ENCODE assay signal across 8 cellular contexts in genomic region chr13:46295531-46296464, GRCh38.
DNase-seq lines count a peak whose midpoint lies in the region; ATAC-seq, FAIRE-seq and TF ChIP-seq lines count a peak whose summit lies in the region.

No MANE protein-coding gene starts in this region.

- peak overlapping the region; percentile 51 for H3K9ac ChIP-seq in DND-41 (ENCODE audit: low read depth, low read length)
- no peak overlapping the region for H3K9ac ChIP-seq in keratinocyte (ENCODE audit: control insufficient read depth, extremely low read depth, insufficient read depth, low read length)
- H3K9ac ChIP-seq in H9 (ENCODE audit: extremely low read depth, insufficient read length, low read length), result no peak overlapping the region

- no peak overlapping the region for H3K18ac ChIP-seq in H9 (ENCODE audit: insufficient read length, low read depth, low read length)

- no peaks in the 10 kb centered on the region for H3K36me3 ChIP-seq in DND-41 (ENCODE audit: insufficient read depth, low read length)
- H3K36me3 ChIP-seq in keratinocyte (ENCODE audit: control insufficient read depth in 2 of 2, extremely low read depth in 1 of 2, insufficient read depth in 2 of 2, low read length in 2 of 2), result no peaks in the 10 kb centered on the region

- peaks cover 1% of the 10 kb centered on the region for H3K27me3 Mint-ChIP-seq in H9 (ENCODE audit: low read depth)

- H2BK12ac ChIP-seq in H9 (ENCODE audit: insufficient read length, low read depth, low read length), result no peak overlapping the region

- no peak overlapping the region for H3K23ac ChIP-seq in H9 (ENCODE audit: insufficient read length, low read depth, low read length)

- H4K8ac ChIP-seq in H9 (replicated peaks; ENCODE audit: insufficient read length, low read depth, low read length), result no peak overlapping the region

- peaks cover 0 to 5% (median 0%) of the 10 kb centered on the region in 3 experiments; a peak in 2 of 7 replicates for H3K36me3 Mint-ChIP-seq in H9 (ENCODE audit: insufficient read depth in 1 of 3, low read depth in 3 of 3)

- peak overlapping the region; percentile 54 for H2AFZ ChIP-seq in DND-41 (ENCODE audit: low read depth, low read length)
- H2AFZ ChIP-seq in keratinocyte (ENCODE audit: control insufficient read depth, low read length), result no peak overlapping the region
- H2AFZ ChIP-seq in H9 (ENCODE audit: low read length), result no peak overlapping the region

- peaks cover 10% of the 10 kb centered on the region in 2 experiments for H3K4me1 Mint-ChIP-seq in H9

- no peak overlapping the region for H2AK5ac ChIP-seq in H9 (ENCODE audit: insufficient read length, low read length)

- H3K4me1 ChIP-seq in DND-41 (ENCODE audit: insufficient read depth, low read length) (peaks cover 55% of the 10 kb centered on the region), keratinocyte (ENCODE audit: control insufficient read depth, extremely low read depth, insufficient read depth, low read length) (peaks cover 19% of the 10 kb centered on the region), H9 (ENCODE audit: insufficient read depth, low read length) (no peaks in the 10 kb centered on the region; the same call in 1 of the 2 replicates)

- peaks cover 7% of the 10 kb centered on the region for H3K9me3 ChIP-seq in DND-41 (ENCODE audit: insufficient read depth, low read length, severe bottlenecking)
- no peaks in the 10 kb centered on the region for H3K9me3 ChIP-seq in keratinocyte (ENCODE audit: control insufficient read depth, low read depth, low read length)
- H3K9me3 ChIP-seq in H9 (ENCODE audit: control insufficient read depth, low read depth, low read length), result no peaks in the 10 kb centered on the region

- H3K27ac Mint-ChIP-seq in H9, result no peak overlapping the region

- H3K9me3 Mint-ChIP-seq in H9, result peaks cover 0 to 4% of the 10 kb centered on the region in 2 experiments; a peak in 2 of 5 replicates

- no peak overlapping the region for H2BK5ac ChIP-seq in H9 (ENCODE audit: insufficient read length, low read length)

- H3K27ac ChIP-seq in DND-41 (ENCODE audit: low read length) (peak overlapping the region; percentile 94), keratinocyte (ENCODE audit: control insufficient read depth, insufficient read depth, low read length) (peak overlapping the region; percentile 68), H9 (ENCODE audit: insufficient read length, low read depth, low read length) (no peak overlapping the region)

- H2BK120ac ChIP-seq in H9 (ENCODE audit: low read depth, low read length, poor library complexity, severe bottlenecking), result no peak overlapping the region

- no peak overlapping the region for H2BK15ac ChIP-seq in H9 (ENCODE audit: low read depth, low read length)

- no peak overlapping the region for H3T11ph ChIP-seq in H9 (ENCODE audit: low read length)

- DNase-seq in DND-41 (peak; percentile 91), SIG-M5 treated with dmso at 0.1 percent for 504 hours (lab: John Stamatoyannopoulos, UW; ENCODE audit: unreplicated experiment) (peak; percentile 98), amniotic epithelial cell (ENCODE audit: low read depth) (peak; percentile 96), keratinocyte (ENCODE audit: low read depth, low spot score) (peak; percentile 9), H9 (no peak), NCI-H187 treated with DMSO at 0.1 percent for 48 hours (lab: John Stamatoyannopoulos, UW) (no peak)
- peak; percentile 63 for DNase-seq in stimulated activated CD8-positive, alpha-beta memory T cell treated with anti-CD3 and anti-CD28 coated beads, Interleukin-4, amount 100 ng/mL, for 48 hours

- H3K4me2 ChIP-seq in DND-41 (ENCODE audit: insufficient read depth, low read length), result peak overlapping the region; percentile 56
- peak overlapping the region; percentile 31 for H3K4me2 ChIP-seq in keratinocyte (ENCODE audit: control insufficient read depth, extremely low read depth, insufficient read depth, low read depth, low read length)
- no peak overlapping the region for H3K4me2 ChIP-seq in H9 (ENCODE audit: insufficient read depth, insufficient read length, low read length)

- peak; percentile 89 for ATAC-seq in DND-41 (ENCODE audit: insufficient read depth, low read depth)
- peak; percentile 71 for ATAC-seq in HG02759 (IDR thresholded peaks at IDR 0.05; ENCODE audit: unreplicated experiment)

- TF ChIP-seq CTCF in DND-41 (IDR thresholded peaks at IDR 0.05; ENCODE audit: borderline replicate concordance, extremely low read depth, low read length, poor library complexity, severe bottlenecking) (no peak), keratinocyte (optimal IDR thresholded peaks at IDR 0.05 in 1 of 3, IDR thresholded peaks at IDR 0.05 in 1 of 3, conservative IDR thresholded peaks at IDR 0.05 in 1 of 3; ENCODE audit: extremely low read depth in 1 of 3, insufficient read depth in 2 of 3, low read length in 3 of 3) (no peak), H9 (conservative IDR thresholded peaks at IDR 0.05) (no peak)

- no peak overlapping the region for H4K5ac ChIP-seq in H9 (ENCODE audit: insufficient read length, low read depth, low read length)

- no peaks in the 10 kb centered on the region for H3K79me1 ChIP-seq in H9 (ENCODE audit: insufficient read depth, low read depth, low read length, poor library complexity, severe bottlenecking)

- H3K27me3 ChIP-seq in DND-41 (ENCODE audit: insufficient read depth, low read length, poor library complexity), result no peaks in the 10 kb centered on the region
- H3K27me3 ChIP-seq in keratinocyte (ENCODE audit: control insufficient read depth, extremely low read depth, insufficient read depth, low read length), result peaks cover 5% of the 10 kb centered on the region
- no peaks in the 10 kb centered on the region for H3K27me3 ChIP-seq in H9 (ENCODE audit: insufficient read depth, low read length)

- H3K4me3 Mint-ChIP-seq in H9, result no peak overlapping the region; a peak in 1 of 5 replicates

- no peak overlapping the region for H4K91ac ChIP-seq in H9 (ENCODE audit: insufficient read length, low read depth, low read length)

- H4K20me1 ChIP-seq in DND-41 (ENCODE audit: insufficient read depth, low read length), result no peaks in the 10 kb centered on the region
- no peaks in the 10 kb centered on the region for H4K20me1 ChIP-seq in keratinocyte (ENCODE audit: control insufficient read depth, extremely low read depth, insufficient read depth, low read length)
- no peaks in the 10 kb centered on the region for H4K20me1 ChIP-seq in H9 (ENCODE audit: control insufficient read depth, insufficient read depth, insufficient read length)

- H3K14ac ChIP-seq in H9 (ENCODE audit: insufficient read depth, low read length), result no peak overlapping the region

- H3K4ac ChIP-seq in H9 (ENCODE audit: low read depth, low read length), result no peak overlapping the region

- H3K23me2 ChIP-seq in H9 (ENCODE audit: insufficient read length, low read depth, low read length, poor library complexity, severe bottlenecking), result no peaks in the 10 kb centered on the region

- H3K4me3 ChIP-seq in DND-41 (ENCODE audit: low read depth in 1 of 2, low read length in 2 of 2), result peak overlapping the region in 1 of 2 experiments; percentile 44; a peak in 2 of 4 replicates
- no peak overlapping the region for H3K4me3 ChIP-seq in keratinocyte (ENCODE audit: control insufficient read depth in 2 of 3, extremely low read depth in 1 of 3, insufficient read depth in 2 of 3, low read depth in 1 of 3, low read length in 3 of 3)

- H2BK20ac ChIP-seq in H9 (ENCODE audit: low read depth, low read length, poor library complexity, severe bottlenecking), result no peak overlapping the region

- WGBS in H9 (ENCODE audit: extremely low coverage, insufficient read length, low lambda C conversion rate), result no CpG with 5 or more reads among the region's 8 CpGs

- H3K56ac ChIP-seq in H9 (ENCODE audit: insufficient read length, low read depth, low read length), result no peak overlapping the region

- no peaks in the 10 kb centered on the region for H3K9me1 ChIP-seq in keratinocyte (ENCODE audit: control insufficient read depth, extremely low read depth, insufficient read depth, low read length)

- dilution Hi-C loops in keratinocyte (cut with MboI; ENCODE audit: extremely low pct_ligation_motif_present, low sequenced_read_pairs), result no loop called here

- FAIRE-seq in keratinocyte (lab: Jason Lieb, UNC), result peak; percentile 67

- H3K79me2 ChIP-seq in DND-41 (ENCODE audit: insufficient read depth, low read length) (no peaks in the 10 kb centered on the region), keratinocyte (ENCODE audit: control insufficient read depth, insufficient read depth, low read length) (no peaks in the 10 kb centered on the region), H9 (ENCODE audit: insufficient read depth, low read length) (no peaks in the 10 kb centered on the region)

Comparison
In these comparisons a context has a peak if more than half of its experiments do, and no peak if none do; other contexts are left out.
1. DNase-seq: peak in DND-41 (single experiment), SIG-M5 treated with dmso at 0.1 percent for 504 hours (single experiment), amniotic epithelial cell (single experiment), keratinocyte (single experiment) and stimulated activated CD8-positive, alpha-beta memory T cell treated with anti-CD3 and anti-CD28 coated beads, Interleukin-4, amount 100 ng/mL, for 48 hours (single experiment); none in H9 (single experiment) and NCI-H187 treated with DMSO at 0.1 percent for 48 hours (single experiment).